Comparison of ENCODE assay signal across 1 cellular context in the genomic region with DNA sequence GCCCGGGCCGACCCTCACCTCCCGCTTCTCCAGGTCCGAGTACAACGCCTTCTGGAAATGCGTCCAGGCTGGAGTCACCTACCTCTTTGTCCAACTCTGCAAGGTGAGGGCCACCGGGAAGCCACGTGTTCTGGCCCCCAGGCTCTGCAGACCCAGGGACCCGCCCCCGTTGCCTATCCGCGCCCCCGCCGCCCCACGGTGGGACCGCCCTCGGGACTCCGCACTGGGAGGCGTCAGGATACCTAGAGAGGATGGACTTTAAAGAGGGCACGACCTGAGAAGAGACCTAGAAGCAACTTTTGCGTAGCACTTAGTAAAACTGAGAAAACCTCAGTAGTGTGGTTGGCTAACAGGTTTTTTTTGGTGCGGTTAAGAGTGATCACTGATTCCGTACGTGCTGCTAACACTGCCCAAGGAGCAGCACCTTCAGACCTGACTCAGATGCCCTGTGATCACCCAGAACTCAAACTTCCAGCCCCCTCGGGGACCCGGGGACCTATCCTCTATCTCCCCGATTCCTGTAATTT.
A peak's percentile ranks its signal among the peaks of the same experiment; 100 is the strongest.
TF ChIP-seq lines count a peak whose summit lies in the region.

No MANE protein-coding gene starts in this region.

TF ChIP-seq in K562, 482 proteins besides CTCF, POLR2A, EP300 and RAD21 (continued from another document and continues in another):
- TF ChIP-seq, protein P1, sequence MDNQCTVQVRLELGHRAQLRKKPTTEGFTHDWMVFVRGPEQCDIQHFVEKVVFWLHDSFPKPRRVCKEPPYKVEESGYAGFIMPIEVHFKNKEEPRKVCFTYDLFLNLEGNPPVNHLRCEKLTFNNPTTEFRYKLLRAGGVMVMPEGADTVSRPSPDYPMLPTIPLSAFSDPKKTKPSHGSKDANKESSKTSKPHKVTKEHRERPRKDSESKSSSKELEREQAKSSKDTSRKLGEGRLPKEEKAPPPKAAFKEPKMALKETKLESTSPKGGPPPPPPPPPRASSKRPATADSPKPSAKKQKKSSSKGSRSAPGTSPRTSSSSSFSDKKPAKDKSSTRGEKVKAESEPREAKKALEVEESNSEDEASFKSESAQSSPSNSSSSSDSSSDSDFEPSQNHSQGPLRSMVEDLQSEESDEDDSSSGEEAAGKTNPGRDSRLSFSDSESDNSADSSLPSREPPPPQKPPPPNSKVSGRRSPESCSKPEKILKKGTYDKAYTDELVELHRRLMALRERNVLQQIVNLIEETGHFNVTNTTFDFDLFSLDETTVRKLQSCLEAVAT (IDR thresholded peaks at IDR 0.05): no peak
- TF ChIP-seq ZBTB7A (IDR thresholded peaks at IDR 0.05; ENCODE audit: borderline replicate concordance, control insufficient read depth, low read depth, low read length) (0 out of 2 replicates have a peak, but pooled peaks have one; percentile 17), GTF2E2 (tag; IDR thresholded peaks at IDR 0.05) (no peak), FOXJ2 (tag; IDR thresholded peaks at IDR 0.05) (no peak), POLR3A (IDR thresholded peaks at IDR 0.05; ENCODE audit: borderline replicate concordance, extremely low read depth, insufficient read depth, insufficient read length) (no peak), HMGN3 (IDR thresholded peaks at IDR 0.05; ENCODE audit: borderline replicate concordance, extremely low read depth, insufficient read length, low read depth, low read length) (peak; percentile 26), SFPQ (IDR thresholded peaks at IDR 0.05; ENCODE audit: low read depth, low read length) (no peak), THRB (CRISPR knock-in tag; conservative IDR thresholded peaks at IDR 0.05) (no peak), STAG1 (CRISPR knock-in tag; IDR thresholded peaks at IDR 0.05; ENCODE audit: borderline replicate concordance) (no peak), PTRF (tag; IDR thresholded peaks at IDR 0.05) (no peak), ZBTB9 (CRISPR knock-in tag; IDR thresholded peaks at IDR 0.05) (no peak), MXI1 (IDR thresholded peaks at IDR 0.05; ENCODE audit: low read depth, low read length) (peak; percentile 57; the same call in 1 of the 2 replicates), NFE2 (IDR thresholded peaks at IDR 0.05; ENCODE audit: low read depth) (no peak), GATA2 (CRISPR knock-in tag; IDR thresholded peaks at IDR 0.05) (no peak), SIN3A (IDR thresholded peaks at IDR 0.05; ENCODE audit: borderline replicate concordance in 2 of 2, control insufficient read depth in 1 of 2, low read depth in 2 of 2, low read length in 2 of 2) (0 out of 4 replicates have a peak, but pooled peaks of 1 of the 2 experiments have one; percentile 43), TAF7 (tag; IDR thresholded peaks at IDR 0.05) (no peak), TSC22D4 (tag; IDR thresholded peaks at IDR 0.05) (no peak), JUN (IDR thresholded peaks at IDR 0.05; ENCODE audit: borderline replicate concordance, low read depth, low read length) (no peak), JUN (CRISPR knock-in tag; IDR thresholded peaks at IDR 0.05; ENCODE audit: borderline replicate concordance) (no peak), PREB (CRISPR knock-in tag; IDR thresholded peaks at IDR 0.05) (no peak), MNT (conservative IDR thresholded peaks at IDR 0.05) (peak; percentile 85 to 88), ZNF584 (CRISPR knock-in tag; IDR thresholded peaks at IDR 0.05; ENCODE audit: low read depth) (no peak), NKRF (IDR thresholded peaks at IDR 0.05; ENCODE audit: borderline replicate concordance) (peak; percentile 78), CSDE1 (IDR thresholded peaks at IDR 0.05) (no peak), ASH1L (IDR thresholded peaks at IDR 0.05; ENCODE audit: borderline replicate concordance, low read depth, partially characterized antibody) (no peak)
- TF ChIP-seq, protein P2, sequence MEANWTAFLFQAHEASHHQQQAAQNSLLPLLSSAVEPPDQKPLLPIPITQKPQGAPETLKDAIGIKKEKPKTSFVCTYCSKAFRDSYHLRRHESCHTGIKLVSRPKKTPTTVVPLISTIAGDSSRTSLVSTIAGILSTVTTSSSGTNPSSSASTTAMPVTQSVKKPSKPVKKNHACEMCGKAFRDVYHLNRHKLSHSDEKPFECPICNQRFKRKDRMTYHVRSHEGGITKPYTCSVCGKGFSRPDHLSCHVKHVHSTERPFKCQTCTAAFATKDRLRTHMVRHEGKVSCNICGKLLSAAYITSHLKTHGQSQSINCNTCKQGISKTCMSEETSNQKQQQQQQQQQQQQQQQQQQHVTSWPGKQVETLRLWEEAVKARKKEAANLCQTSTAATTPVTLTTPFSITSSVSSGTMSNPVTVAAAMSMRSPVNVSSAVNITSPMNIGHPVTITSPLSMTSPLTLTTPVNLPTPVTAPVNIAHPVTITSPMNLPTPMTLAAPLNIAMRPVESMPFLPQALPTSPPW (CRISPR knock-in tag; IDR thresholded peaks at IDR 0.05): no peak; the same call in 1 of the 2 replicates
- TF ChIP-seq, protein P3, sequence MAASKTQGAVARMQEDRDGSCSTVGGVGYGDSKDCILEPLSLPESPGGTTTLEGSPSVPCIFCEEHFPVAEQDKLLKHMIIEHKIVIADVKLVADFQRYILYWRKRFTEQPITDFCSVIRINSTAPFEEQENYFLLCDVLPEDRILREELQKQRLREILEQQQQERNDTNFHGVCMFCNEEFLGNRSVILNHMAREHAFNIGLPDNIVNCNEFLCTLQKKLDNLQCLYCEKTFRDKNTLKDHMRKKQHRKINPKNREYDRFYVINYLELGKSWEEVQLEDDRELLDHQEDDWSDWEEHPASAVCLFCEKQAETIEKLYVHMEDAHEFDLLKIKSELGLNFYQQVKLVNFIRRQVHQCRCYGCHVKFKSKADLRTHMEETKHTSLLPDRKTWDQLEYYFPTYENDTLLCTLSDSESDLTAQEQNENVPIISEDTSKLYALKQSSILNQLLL (CRISPR knock-in tag; IDR thresholded peaks at IDR 0.05; ENCODE audit: borderline replicate concordance): no peak
